9 cellular contexts compared by ENCODE assay signal in the genomic region with DNA sequence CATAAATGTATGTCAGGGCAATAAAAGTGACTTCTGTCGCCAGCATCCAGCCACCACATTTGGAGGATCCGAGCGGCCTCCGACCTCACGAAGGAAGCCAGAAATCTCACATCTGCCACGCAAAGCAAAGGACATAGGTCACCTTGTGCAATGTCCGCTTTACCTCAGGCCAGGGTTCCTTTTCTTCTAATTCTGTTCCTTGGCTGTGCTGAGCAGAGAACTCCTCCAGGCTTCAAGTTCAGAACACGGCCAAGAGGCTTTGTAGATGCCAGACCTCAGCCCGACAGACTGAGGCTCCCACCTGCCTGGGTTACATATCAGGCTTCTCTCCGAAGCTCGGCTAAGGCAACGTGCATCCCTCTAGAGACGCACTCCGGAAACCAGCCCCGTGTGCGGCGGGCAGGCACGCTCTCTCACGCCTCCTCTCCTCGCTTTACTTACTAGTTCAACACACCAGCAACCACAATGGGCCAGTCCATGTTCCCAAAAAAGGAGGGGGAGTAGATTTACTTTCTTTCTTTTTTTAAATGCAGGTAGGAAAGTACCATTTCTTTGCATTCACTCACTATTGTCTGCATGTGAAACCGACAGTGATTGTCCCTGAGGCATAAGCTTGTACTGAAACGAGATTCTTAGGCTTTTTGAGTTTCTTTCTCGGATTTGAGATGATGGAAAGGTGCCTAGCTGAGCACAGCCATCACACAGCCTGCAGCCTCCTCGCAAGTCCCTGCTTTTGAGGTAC.
DNase-seq lines count a peak whose midpoint lies in the region; ATAC-seq, FAIRE-seq and TF ChIP-seq lines count a peak whose summit lies in the region.
"Had no signal": no experiment of that assay in that cellular context is flagged by ENCODE, and none has a peak within 500 bp of the region (broad histone marks: within the 10 kb centered on the region; RNA-seq: fewer than 3 reads in every experiment).

No MANE protein-coding gene starts in this region.

- no peaks in the 10 kb centered on the region for H3K36me3 ChIP-seq in pancreas
- peaks cover 0 to 2% (median 0%) of the 10 kb centered on the region in 3 donors for H3K36me3 ChIP-seq in tibial nerve

- DNase-seq in DMS153 treated with DMSO at 0.1 percent for 48 hours (lab: John Stamatoyannopoulos, UW; ENCODE audit: unreplicated experiment), result peak; percentile 92
- DNase-seq in RPMI7951 (ENCODE audit: low read depth), result peak; percentile 66
- peak; percentile 61 to 86 (median 72) for DNase-seq in activated naive CD4-positive, alpha-beta T cell (lab: John Stamatoyannopoulos, UW)
- DNase-seq in Right ventricle myocardium superior, result peak; percentile 82
- peak; percentile 48 to 82 (median 68) for DNase-seq in pancreas
- peak; percentile 68 to 78 for DNase-seq in tibial nerve (ENCODE audit: low spot score in 2 of 2)

- H3K4me3 ChIP-seq in pancreas (peak overlapping the region; percentile 2 to 37 (median 11)), tibial nerve (peak overlapping the region; percentile 17 to 51 (median 35))

- no peak for TF ChIP-seq RAD21 in Ishikawa (IDR thresholded peaks at IDR 0.05; ENCODE audit: low read depth)

- peak; percentile 65 to 82 for TF ChIP-seq POLR2A in tibial nerve (IDR thresholded peaks at IDR 0.05)

- no peaks in the 10 kb centered on the region for H3K27me3 ChIP-seq in pancreas
- H3K27me3 ChIP-seq in tibial nerve, result no peaks in the 10 kb centered on the region

- intact Hi-C loops in Right ventricle myocardium superior (cut with DNase I), result no loop called here
- intact Hi-C loops in pancreas (cut with DNase I), result no loop called here

- TF ChIP-seq CTCF in pancreas (IDR thresholded peaks at IDR 0.05) (no peak), tibial nerve (IDR thresholded peaks at IDR 0.05) (peak in 1 of 5 experiments; percentile 13)

- peak overlapping the region; percentile 20 to 80 (median 54) for H3K27ac ChIP-seq in pancreas
- H3K27ac ChIP-seq in tibial nerve, result peak overlapping the region; percentile 34 to 92 (median 85)

- no peaks in the 10 kb centered on the region for H3K9me3 ChIP-seq in pancreas
- no peaks in the 10 kb centered on the region for H3K9me3 ChIP-seq in tibial nerve

- WGBS in pancreas, 2 donors, result 9 to 10% methylated on average over 24 of the region's 24 CpGs
- 14 to 15% methylated on average over 24 of the region's 24 CpGs for WGBS in tibial nerve, 2 donors

- TF ChIP-seq EP300 in Ishikawa (IDR thresholded peaks at IDR 0.05; ENCODE audit: borderline replicate concordance) (peak; percentile 37; the same call in 1 of the 2 replicates), tibial nerve (IDR thresholded peaks at IDR 0.05) (peak in 1 of 2 donors; percentile 92)

- ATAC-seq in GM21528 (IDR thresholded peaks at IDR 0.05; ENCODE audit: low FRiP score, unreplicated experiment), result peak; percentile 99
- ATAC-seq in Right ventricle myocardium superior (ENCODE audit: poor library complexity), result peak; percentile 76
- ATAC-seq in pancreas, result peak; percentile 91 to 98 (median 95)

- H3K4me1 ChIP-seq in pancreas (peaks cover 5 to 19% (median 6%) of the 10 kb centered on the region in 3 donors), tibial nerve (peaks cover 0 to 43% (median 19%) of the 10 kb centered on the region in 4 donors)

- no peak for FAIRE-seq in pancreas (lab: Jason Lieb, UNC)
- FAIRE-seq: frontal cortex had no signal

TF ChIP-seq in Ishikawa, 13 proteins besides CTCF, POLR2A, EP300 and RAD21:
- TF ChIP-seq TCF12 (IDR thresholded peaks at IDR 0.05; ENCODE audit: low read depth), result 0 out of 2 replicates have a peak, but pooled peaks have one; percentile 17
- TF ChIP-seq, protein P1, sequence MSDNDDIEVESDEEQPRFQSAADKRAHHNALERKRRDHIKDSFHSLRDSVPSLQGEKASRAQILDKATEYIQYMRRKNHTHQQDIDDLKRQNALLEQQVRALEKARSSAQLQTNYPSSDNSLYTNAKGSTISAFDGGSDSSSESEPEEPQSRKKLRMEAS (IDR thresholded peaks at IDR 0.05), result peak; percentile 94
- TF ChIP-seq, protein P2, sequence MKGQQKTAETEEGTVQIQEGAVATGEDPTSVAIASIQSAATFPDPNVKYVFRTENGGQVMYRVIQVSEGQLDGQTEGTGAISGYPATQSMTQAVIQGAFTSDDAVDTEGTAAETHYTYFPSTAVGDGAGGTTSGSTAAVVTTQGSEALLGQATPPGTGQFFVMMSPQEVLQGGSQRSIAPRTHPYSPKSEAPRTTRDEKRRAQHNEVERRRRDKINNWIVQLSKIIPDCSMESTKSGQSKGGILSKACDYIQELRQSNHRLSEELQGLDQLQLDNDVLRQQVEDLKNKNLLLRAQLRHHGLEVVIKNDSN (IDR thresholded peaks at IDR 0.05), result no peak

Comparison
In these comparisons a context has a peak if more than half of its experiments do, and no peak if none do; other contexts are left out.
1. Peak in every context shown above with its lines: DNase-seq, ATAC-seq, H3K4me3 ChIP-seq and H3K27ac ChIP-seq.